1 cellular context compared by ENCODE assay signal in the genomic region with DNA sequence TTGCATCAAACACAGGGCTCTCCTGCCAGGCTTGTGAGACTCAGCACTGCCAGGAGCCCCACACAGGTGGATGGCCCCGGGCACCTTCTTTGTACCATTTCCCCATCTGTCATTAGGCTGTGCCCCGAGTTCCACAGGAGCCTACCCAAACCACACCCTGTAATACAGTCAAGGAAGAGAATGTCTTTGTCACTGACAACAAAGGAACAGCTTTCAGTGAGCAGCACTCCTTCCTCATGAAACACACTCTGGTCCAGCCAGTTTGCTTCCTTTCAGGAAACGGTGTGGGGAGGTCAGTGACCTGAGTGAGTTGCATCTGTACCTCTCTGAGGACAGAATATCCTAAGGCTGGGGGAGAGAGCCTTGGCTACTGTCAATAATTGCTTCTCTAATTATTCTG.
TF ChIP-seq lines count a peak whose summit lies in the region.

No MANE protein-coding gene starts in this region.

TF ChIP-seq in SK-N-SH treated with all-trans-retinoic acid at 6 μM for 48 hours, 23 proteins besides CTCF, POLR2A, EP300 and RAD21 (continued from another document):
- TF ChIP-seq CSDC2 (CRISPR knock-in tag; IDR thresholded peaks at IDR 0.05): no peak
TF ChIP-seq in SK-N-SH treated with all-trans-retinoic acid at 6 μM for 48 hours: peak in this region for 0.
